8 cellular contexts compared by ENCODE assay signal in the genomic region with DNA sequence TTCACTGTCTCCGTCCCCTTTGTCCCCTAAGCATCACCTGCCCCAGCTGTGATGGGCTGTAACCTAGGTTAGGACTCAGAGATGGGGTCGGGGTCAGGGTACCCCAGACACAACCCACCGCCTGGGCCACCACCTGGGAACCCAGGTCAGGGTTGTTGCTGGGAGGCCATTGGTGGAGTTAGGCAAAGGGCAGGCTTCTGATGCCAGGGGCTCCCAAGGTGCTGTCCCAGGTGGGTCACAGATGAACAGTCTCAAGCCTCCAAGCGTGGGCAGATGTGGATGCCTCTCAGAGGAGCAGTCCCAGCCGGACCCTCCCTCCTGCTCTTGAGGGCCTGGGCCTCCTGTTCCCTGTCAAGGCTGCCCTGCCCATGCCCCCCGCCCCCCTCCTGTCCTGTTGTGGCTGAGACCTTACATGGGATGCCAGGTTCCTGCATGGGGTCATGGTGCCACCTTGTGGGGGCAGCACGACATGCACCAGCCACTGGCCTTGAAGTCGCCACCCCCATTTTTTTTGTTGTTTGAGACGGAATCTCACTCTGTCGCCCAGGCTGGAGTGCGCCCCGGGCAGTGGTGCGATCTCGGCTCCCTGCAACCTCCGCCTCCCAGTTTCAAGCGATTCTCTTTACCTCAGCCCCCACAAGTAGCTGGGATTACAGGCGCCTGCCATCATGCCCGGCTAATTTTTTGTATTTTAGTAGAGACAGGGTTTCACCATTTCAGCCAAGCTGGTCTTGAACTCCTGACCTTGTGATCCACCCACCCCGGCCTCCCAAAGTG. TPM values are rescaled to one million over a fixed set of nuclear protein-coding genes. Genes with fewer than 3 reads are reported as not detected.
DNase-seq lines count a peak whose midpoint lies in the region; ATAC-seq, FAIRE-seq and TF ChIP-seq lines count a peak whose summit lies in the region.

No MANE protein-coding gene starts in this region.

- ATAC-seq in GM18498 (IDR thresholded peaks at IDR 0.05; ENCODE audit: unreplicated experiment) (peak; percentile 47), pancreas (peak; percentile 47 to 85 (median 62)), GM18861 (IDR thresholded peaks at IDR 0.05; ENCODE audit: unreplicated experiment) (no peak)

- no peak overlapping the region for H3K4me3 ChIP-seq in PC-9
- no peak overlapping the region for H3K4me3 ChIP-seq in fibroblast of villous mesenchyme (ENCODE audit: low read depth, low read length)
- H3K4me3 ChIP-seq in pancreas, result no peak overlapping the region

- H2AFZ ChIP-seq in PC-9, result no peak overlapping the region

- H3K9me3 ChIP-seq in PC-9 (ENCODE audit: insufficient read depth, low read depth) (no peaks in the 10 kb centered on the region), pancreas (no peaks in the 10 kb centered on the region)

- TF ChIP-seq CTCF in PC-9 (conservative IDR thresholded peaks at IDR 0.05) (peak; percentile 66), fibroblast of villous mesenchyme (IDR thresholded peaks at IDR 0.05; ENCODE audit: insufficient read depth, low read depth, low read length) (peak; percentile 47), pancreas (IDR thresholded peaks at IDR 0.05) (peak; percentile 15 to 59 (median 44))

- H3K36me3 ChIP-seq in PC-9 (ENCODE audit: low read depth) (peaks cover 6% of the 10 kb centered on the region; the same call in 1 of the 2 replicates), pancreas (peaks cover 5 to 23% (median 20%) of the 10 kb centered on the region in 3 donors)

- H3K9me2 ChIP-seq in PC-9 (ENCODE audit: insufficient read depth), result no peaks in the 10 kb centered on the region

- WGBS in pancreas, 2 donors, result 64 to 75% methylated on average over 19 of the region's 19 CpGs

- H3K27ac ChIP-seq in PC-9 (no peak overlapping the region), pancreas (no peak overlapping the region)

- peak; percentile 57 for DNase-seq in A172 (ENCODE audit: low spot score)
- DNase-seq in PC-9, result peak; percentile 43 to 67
- peak; percentile 45 for DNase-seq in activated T-helper 1 cell treated with anti-CD3 and anti-CD28 coated beads, Interleukin-12 subunit alpha, Interleukin-12 subunit beta, Interleukin-2, Interleukin-4 antibody, amounts not matched to agents 30 ng/mL and 10 ng/mL and 1 ng/mL, durations not matched to agents 14 hours and 24 hours and 36 hours (ENCODE audit: low spot score)
- peak; percentile 47 for DNase-seq in fibroblast of villous mesenchyme (ENCODE audit: low read depth)
- peak in 4 of 6 donors; percentile 67 to 84 (median 68) for DNase-seq in pancreas
- DNase-seq in DMS153 (lab: John Stamatoyannopoulos, UW), result no peak

- H3K4me2 ChIP-seq in PC-9, result no peak overlapping the region

- peaks cover 10% of the 10 kb centered on the region for H3K4me1 Mint-ChIP-seq in activated T-helper 1 cell treated with anti-CD3 and anti-CD28 coated beads, Interleukin-12 subunit alpha, Interleukin-12 subunit beta, Interleukin-2, Interleukin-4 antibody, amounts not matched to agents 30 ng/mL and 10 ng/mL and 1 ng/mL, durations not matched to agents 14 hours and 24 hours and 36 hours (ENCODE audit: low read depth)

- POLR2A ChIA-PET in PC-9 (lab: Charles Lee; ENCODE audit: unreplicated experiment), result no interaction called here

- no peaks in the 10 kb centered on the region for H3K27me3 Mint-ChIP-seq in activated T-helper 1 cell treated with anti-CD3 and anti-CD28 coated beads, Interleukin-12 subunit alpha, Interleukin-12 subunit beta, Interleukin-2, Interleukin-4 antibody, amounts not matched to agents 30 ng/mL and 10 ng/mL and 1 ng/mL, durations not matched to agents 14 hours and 24 hours and 36 hours (ENCODE audit: insufficient read depth)

- no TSS peak for BruUV-seq in PC-9 (replicated peaks; lab: Mats Ljungman, UMichigan)

- H4K20me1 ChIP-seq in PC-9 (ENCODE audit: insufficient read depth), result peaks cover 20% of the 10 kb centered on the region

- CTCF ChIA-PET in PC-9 (lab: Charles Lee), result no interaction called here

- H3K4me3 Mint-ChIP-seq in activated T-helper 1 cell treated with anti-CD3 and anti-CD28 coated beads, Interleukin-12 subunit alpha, Interleukin-12 subunit beta, Interleukin-2, Interleukin-4 antibody, amounts not matched to agents 30 ng/mL and 10 ng/mL and 1 ng/mL, durations not matched to agents 14 hours and 24 hours and 36 hours, result no peak overlapping the region

- H3K79me2 ChIP-seq in PC-9 (ENCODE audit: low read depth), result no peaks in the 10 kb centered on the region; the same call in 1 of the 2 replicates

- no peak overlapping the region for H3K27ac Mint-ChIP-seq in activated T-helper 1 cell treated with anti-CD3 and anti-CD28 coated beads, Interleukin-12 subunit alpha, Interleukin-12 subunit beta, Interleukin-2, Interleukin-4 antibody, amounts not matched to agents 30 ng/mL and 10 ng/mL and 1 ng/mL, durations not matched to agents 14 hours and 24 hours and 36 hours

- H3K27me3 ChIP-seq in PC-9 (ENCODE audit: insufficient read depth, low read depth) (no peaks in the 10 kb centered on the region), pancreas (no peaks in the 10 kb centered on the region)

- H3K36me3 Mint-ChIP-seq in activated T-helper 1 cell treated with anti-CD3 and anti-CD28 coated beads, Interleukin-12 subunit alpha, Interleukin-12 subunit beta, Interleukin-2, Interleukin-4 antibody, amounts not matched to agents 30 ng/mL and 10 ng/mL and 1 ng/mL, durations not matched to agents 14 hours and 24 hours and 36 hours (ENCODE audit: low read depth), result peaks cover 28% of the 10 kb centered on the region

- H3K9me3 Mint-ChIP-seq in activated T-helper 1 cell treated with anti-CD3 and anti-CD28 coated beads, Interleukin-12 subunit alpha, Interleukin-12 subunit beta, Interleukin-2, Interleukin-4 antibody, amounts not matched to agents 30 ng/mL and 10 ng/mL and 1 ng/mL, durations not matched to agents 14 hours and 24 hours and 36 hours, result no peaks in the 10 kb centered on the region

- FAIRE-seq in pancreas (lab: Jason Lieb, UNC), result no peak

- H3F3A ChIP-seq in PC-9 (ENCODE audit: insufficient read depth, low read depth), result peaks cover 67% of the 10 kb centered on the region

- H3K4me1 ChIP-seq in PC-9 (replicated peaks; ENCODE audit: insufficient read depth) (peaks cover 30% of the 10 kb centered on the region), pancreas (no peaks in the 10 kb centered on the region)

- intact Hi-C loops in PC-9 (cut with micrococcal nuclease; ENCODE audit: unreplicated experiment), result no loop called here
- intact Hi-C loops in activated T-helper 1 cell treated with anti-CD3 and anti-CD28 coated beads, Interleukin-12 subunit alpha, Interleukin-12 subunit beta, Interleukin-2, Interleukin-4 antibody, amounts not matched to agents 30 ng/mL and 10 ng/mL and 1 ng/mL, durations not matched to agents 14 hours and 24 hours and 36 hours (cut with micrococcal nuclease), result loop anchor here (1.0 kb wide), 1 partner anchor 37 kb away; no protein-coding TSS in a partner anchor
- intact Hi-C loops in pancreas (cut with DNase I), result no loop called here

RNA-seq across cellular contexts. Expression of a gene that starts 12.1 kb away (rescaled TPM):
- 33.7 and 42.7 TPM in 2 replicates for total RNA-seq in A172 (2014; rRNA removed; shearing (Covaris generic))
- total RNA-seq in PC-9 (2021) (52.7 and 61.9 TPM in 2 replicates), fibroblast of villous mesenchyme (26.3 and 44.8 TPM in 2 replicates), pancreas (10 to 100 TPM; 13.6 to 28.9 (median 18.1) TPM)
- total RNA-seq in activated T-helper 1 cell treated with anti-CD3 and anti-CD28 coated beads, Interleukin-12 subunit alpha, Interleukin-12 subunit beta, Interleukin-2, Interleukin-4 antibody, amounts not matched to agents 30 ng/mL and 10 ng/mL and 1 ng/mL, durations not matched to agents 14 hours and 24 hours and 36 hours, result 70.4 and 81.7 TPM in 2 replicates
- 10 to 100 TPM; 27.9 to 43.2 TPM for polyA plus RNA-seq in pancreas

RNA-seq across cellular contexts. Expression of a gene that starts 17.9 kb away (rescaled TPM):
- total RNA-seq in A172 (2014; rRNA removed; shearing (Covaris generic)), result 417 and 483 TPM in 2 replicates
- 434 and 446 TPM in 2 replicates for total RNA-seq in PC-9 (2021)
- total RNA-seq in activated T-helper 1 cell treated with anti-CD3 and anti-CD28 coated beads, Interleukin-12 subunit alpha, Interleukin-12 subunit beta, Interleukin-2, Interleukin-4 antibody, amounts not matched to agents 30 ng/mL and 10 ng/mL and 1 ng/mL, durations not matched to agents 14 hours and 24 hours and 36 hours, result 269 and 283 TPM in 2 replicates
- 142 and 148 TPM in 2 replicates for total RNA-seq in fibroblast of villous mesenchyme
- total RNA-seq in pancreas, result 10 to 100 TPM; 52.5 to 83.9 (median 78.2) TPM
- 10 to 100 TPM; 50.3 to 70.0 TPM for polyA plus RNA-seq in pancreas

RNA-seq across cellular contexts. Expression of a gene that starts 24.7 kb away (rescaled TPM):
- total RNA-seq in A172 (2014; rRNA removed; shearing (Covaris generic)), result not detected in 2 replicates
- total RNA-seq in PC-9 (2021) (not detected in 2 replicates), fibroblast of villous mesenchyme (0.43 and 0.64 TPM in 2 replicates), pancreas (under 1 TPM in 1 of 6 donors, not detected in 5; 0.12 TPM)
- 7.1 and 7.2 TPM in 2 replicates for total RNA-seq in activated T-helper 1 cell treated with anti-CD3 and anti-CD28 coated beads, Interleukin-12 subunit alpha, Interleukin-12 subunit beta, Interleukin-2, Interleukin-4 antibody, amounts not matched to agents 30 ng/mL and 10 ng/mL and 1 ng/mL, durations not matched to agents 14 hours and 24 hours and 36 hours
- under 1 TPM; 0.27 to 0.42 TPM for polyA plus RNA-seq in pancreas

RNA-seq across cellular contexts. Expression of a gene that starts 32.9 kb away (rescaled TPM):
- total RNA-seq in A172 (2014; rRNA removed; shearing (Covaris generic)), result 43.7 and 46.5 TPM in 2 replicates
- 24.6 and 25.8 TPM in 2 replicates for total RNA-seq in PC-9 (2021)
- total RNA-seq in activated T-helper 1 cell treated with anti-CD3 and anti-CD28 coated beads, Interleukin-12 subunit alpha, Interleukin-12 subunit beta, Interleukin-2, Interleukin-4 antibody, amounts not matched to agents 30 ng/mL and 10 ng/mL and 1 ng/mL, durations not matched to agents 14 hours and 24 hours and 36 hours, result 87.6 and 92.0 TPM in 2 replicates
- 12.6 and 16.8 TPM in 2 replicates for total RNA-seq in fibroblast of villous mesenchyme
- 10 to 100 TPM; 32.2 to 84.0 (median 41.8) TPM for total RNA-seq in pancreas
- polyA plus RNA-seq in pancreas, result 10 to 100 TPM; 40.4 to 45.5 TPM

RNA-seq across cellular contexts. Expression of a gene that starts 39.8 kb away (rescaled TPM):
- 5.7 and 6.0 TPM in 2 replicates for total RNA-seq in A172 (2014; rRNA removed; shearing (Covaris generic))
- total RNA-seq in PC-9 (2021) (16.7 and 24.3 TPM in 2 replicates), fibroblast of villous mesenchyme (5.5 and 7.8 TPM in 2 replicates), pancreas (10 to 100 TPM in 1 of 6 donors, 1 to 10 TPM in 5; 6.3 to 12.9 (median 8.7) TPM)
- total RNA-seq in activated T-helper 1 cell treated with anti-CD3 and anti-CD28 coated beads, Interleukin-12 subunit alpha, Interleukin-12 subunit beta, Interleukin-2, Interleukin-4 antibody, amounts not matched to agents 30 ng/mL and 10 ng/mL and 1 ng/mL, durations not matched to agents 14 hours and 24 hours and 36 hours, result 25.2 and 27.9 TPM in 2 replicates
- polyA plus RNA-seq in pancreas, result 10 to 100 TPM; 53.1 to 70.9 TPM
